8 cellular contexts compared by ENCODE assay signal in the genomic region with DNA sequence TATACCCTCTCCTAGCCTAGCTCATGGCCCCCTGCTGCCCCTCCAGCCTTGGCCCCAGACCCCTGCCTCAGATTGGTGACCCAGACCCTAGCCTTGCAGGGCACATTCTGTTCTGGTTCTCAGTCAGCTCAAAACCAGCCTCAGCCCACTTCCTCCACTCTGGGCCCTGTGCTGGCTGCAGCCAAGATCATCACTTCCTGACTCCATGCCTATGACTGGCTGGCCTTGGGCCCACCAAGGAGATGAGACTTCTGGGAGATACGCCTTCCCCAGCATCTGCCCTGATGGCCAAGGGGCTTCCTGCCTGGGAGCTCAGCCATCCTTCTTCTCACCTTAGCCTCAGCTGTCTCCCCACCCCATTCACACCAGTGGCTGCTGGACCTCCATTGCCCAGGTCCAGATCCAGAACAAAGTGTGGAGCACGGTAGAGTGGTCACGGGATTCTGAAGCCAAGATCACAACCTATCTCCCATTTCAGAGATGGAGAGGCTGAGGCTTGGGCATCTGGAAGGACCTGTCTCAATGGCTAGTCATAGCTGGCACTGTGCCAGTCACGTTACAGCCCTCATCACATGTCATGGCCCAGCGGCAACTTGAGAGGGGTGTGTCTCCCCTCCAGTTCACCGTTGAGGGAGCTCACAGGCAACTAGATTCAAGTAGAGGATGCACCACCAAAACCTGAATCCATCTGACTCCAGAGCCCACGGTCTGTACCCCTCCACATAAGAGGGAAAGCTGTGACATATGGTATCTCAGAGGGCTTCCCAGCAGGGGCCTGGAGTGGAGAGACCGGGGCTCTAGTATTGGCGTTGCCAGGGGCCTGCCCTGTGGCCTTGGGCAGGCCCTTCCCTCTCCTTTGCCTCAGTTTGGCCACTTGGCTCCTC. TPM values are rescaled to one million over a fixed set of nuclear protein-coding genes. Genes with fewer than 3 reads are reported as not detected.
DNase-seq lines count a peak whose midpoint lies in the region; ATAC-seq and TF ChIP-seq lines count a peak whose summit lies in the region.

No MANE protein-coding gene starts in this region.

- peak; percentile 10 for DNase-seq in DMS153 treated with DMSO at 0.1 percent for 48 hours (lab: John Stamatoyannopoulos, UW; ENCODE audit: unreplicated experiment)
- DNase-seq in activated T-cell treated with anti-CD3 and anti-CD28 coated beads, Interleukin-2, amount 50 U/mL, for 48 hours: peak; percentile 34 to 56
- DNase-seq in kidney tubule cell (ENCODE audit: low spot score): peak; percentile 50
- DNase-seq in ureter (ENCODE audit: low spot score): peak; percentile 63
- DNase-seq in inferior parietal cortex (ENCODE audit: extremely low spot score): no peak

- H3K36me3 ChIP-seq in Loucy (ENCODE audit: insufficient read depth, low read length): no peaks in the 10 kb centered on the region

- peaks cover 27% of the 10 kb centered on the region for H3K4me1 ChIP-seq in Loucy (ENCODE audit: insufficient read depth, low read length, poor library complexity, severe bottlenecking)

- H3F3A ChIP-seq in Loucy (ENCODE audit: low read depth): no peaks in the 10 kb centered on the region

- H3K79me2 ChIP-seq in Loucy (ENCODE audit: insufficient read depth, low read length): no peaks in the 10 kb centered on the region

- H3K4me3 ChIP-seq in Loucy (ENCODE audit: low read length, poor library complexity, severe bottlenecking): peak overlapping the region; percentile 32

- H3K9ac ChIP-seq in Loucy (ENCODE audit: low read depth, low read length, poor library complexity, severe bottlenecking): peak overlapping the region; percentile 56

- ATAC-seq in HG03442 (IDR thresholded peaks at IDR 0.05; ENCODE audit: unreplicated experiment) (no peak), GM21528 (IDR thresholded peaks at IDR 0.05; ENCODE audit: low FRiP score, unreplicated experiment) (no peak)

- H3K4me2 ChIP-seq in Loucy (ENCODE audit: low read depth, low read length, poor library complexity, severe bottlenecking): peak overlapping the region; percentile 63

- H3K27me3 ChIP-seq in Loucy (ENCODE audit: insufficient read depth, low read length, poor library complexity, severe bottlenecking): no peaks in the 10 kb centered on the region

- H4K20me1 ChIP-seq in Loucy (ENCODE audit: insufficient read depth, low read length, poor library complexity, severe bottlenecking): no peaks in the 10 kb centered on the region

- no peaks in the 10 kb centered on the region for H3K9me3 ChIP-seq in Loucy (ENCODE audit: insufficient read depth, low read depth, low read length)

- H3K9me2 ChIP-seq in Loucy (replicated peaks; ENCODE audit: low read depth, low read length): no peaks in the 10 kb centered on the region

- TF ChIP-seq CTCF in Loucy (conservative IDR thresholded peaks at IDR 0.05; ENCODE audit: low read length): no peak

- peak overlapping the region; percentile 80 for H2AFZ ChIP-seq in Loucy (ENCODE audit: low read length)

RNA-seq across cellular contexts. Expression of a gene that starts 43.0 kb away (rescaled TPM):
- total RNA-seq in ureter: 1.5 TPM

RNA-seq across cellular contexts. Expression of a gene that starts 49.7 kb away (rescaled TPM):
- total RNA-seq in ureter: 14.9 TPM
